ENCODE assay signal across 1 cellular context in genomic region chr10:43390333-43390732, GRCh38.
TF ChIP-seq lines count a peak whose summit lies in the region.

No MANE protein-coding gene starts in this region.

TF ChIP-seq in SK-N-SH treated with all-trans-retinoic acid at 6 μM for 48 hours, 23 proteins besides CTCF, POLR2A, EP300 and RAD21 (continued from another document):
- TF ChIP-seq POU6F1 (CRISPR knock-in tag; IDR thresholded peaks at IDR 0.05; ENCODE audit: borderline replicate concordance, low read depth) = no peak
- no peak; the same call in 1 of the 2 replicates for TF ChIP-seq ZNF70 (CRISPR knock-in tag; IDR thresholded peaks at IDR 0.05)
